In the genomic region with DNA sequence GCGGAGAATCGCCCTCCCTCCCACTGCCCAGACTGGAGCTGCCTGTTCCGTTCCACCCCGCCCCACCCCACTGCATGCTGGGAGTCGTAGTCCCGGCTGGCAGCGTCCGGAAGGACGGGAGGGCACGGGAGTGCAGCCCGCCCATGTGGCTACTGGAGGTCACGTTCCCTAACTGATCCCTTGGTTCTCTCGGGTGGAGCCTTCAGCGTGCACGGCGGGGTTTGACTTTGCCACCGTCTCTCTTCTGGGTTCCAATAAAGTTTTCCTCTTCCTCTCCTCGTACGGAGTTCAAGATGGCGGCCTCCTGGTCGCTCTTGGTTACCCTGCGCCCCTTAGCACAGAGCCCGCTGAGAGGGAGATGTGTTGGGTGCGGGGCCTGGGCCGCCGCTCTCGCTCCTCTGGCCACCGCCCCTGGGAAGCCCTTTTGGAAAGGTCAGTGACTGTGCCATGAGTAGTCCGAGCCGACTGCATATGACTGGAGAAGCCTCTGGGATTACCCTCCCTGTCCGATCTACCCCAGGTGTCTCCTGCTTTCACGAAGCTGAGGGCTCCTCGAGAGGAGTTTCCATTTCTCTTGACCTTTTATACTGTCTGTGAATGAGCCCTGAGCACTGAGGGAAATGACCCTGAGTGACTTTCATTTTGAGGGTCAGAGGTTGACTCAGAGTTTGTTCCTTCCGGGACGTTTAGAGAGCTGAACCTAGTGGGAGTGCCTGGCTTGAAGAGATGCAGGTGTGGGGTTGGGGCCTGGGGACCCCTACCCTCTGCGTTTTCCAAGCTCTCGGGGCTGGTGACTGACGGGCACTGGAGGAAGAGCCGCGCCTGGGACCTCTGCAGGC, we compare ENCODE assay signal across 8 cellular contexts. TPM values are rescaled to one million over a fixed set of nuclear protein-coding genes. Genes with fewer than 3 reads are reported as not detected.
DNase-seq lines count a peak whose midpoint lies in the region; ATAC-seq and TF ChIP-seq lines count a peak whose summit lies in the region.

A gene (plus strand): TSS at position 268 of the 839 bp plus-strand sequence. CDS start 26 bp downstream, at position 294.

- peak within 1 kb of the TSS; percentile 94 for H3K4me3 Mint-ChIP-seq in Calu3 (ENCODE audit: low read depth, unreplicated experiment)

- DNase-seq in Calu3 (peak; percentile 95), HT1080 (ENCODE audit: low read depth) (peak; percentile 91), activated T-cell treated with anti-CD3 and anti-CD28 coated beads for 24 hours (ENCODE audit: low read depth) (peak; percentile 79), epithelial cell of esophagus (ENCODE audit: low read depth) (peak; percentile 90)
- peak; percentile 79 to 81 for DNase-seq in stimulated activated CD8-positive, alpha-beta memory T cell treated with anti-CD3 and anti-CD28 coated beads, Interleukin-2, amount 100 ng/mL, for 48 hours (ENCODE audit: low read depth in 2 of 2)

- intact Hi-C loops in Calu3 (cut with micrococcal nuclease; ENCODE audit: unreplicated experiment) = no loop called here

- TSS peak; percentile 54 for BruUV-seq in Calu3 (replicated peaks; lab: Mats Ljungman, UMichigan)

- H3K79me2 ChIP-seq in OCI-LY1 (ENCODE audit: insufficient read depth, low read length) = 0 out of 2 replicates have a peak, but pooled peaks cover 8% of the 10 kb centered on the region

- peaks cover 4% of the 10 kb centered on the region; the same call in 1 of the 2 replicates for H3F3A ChIP-seq in OCI-LY1 (ENCODE audit: insufficient read depth, low read length)

- peak within 1 kb of the TSS; percentile 90 for H3K27ac ChIP-seq in OCI-LY1 (ENCODE audit: low read depth, low read length, poor library complexity, severe bottlenecking)

- no peaks in the 10 kb centered on the region for H3K9me3 ChIP-seq in OCI-LY1 (ENCODE audit: low read length)
- H3K9me3 ChIP-seq in mononuclear cell (ENCODE audit: low read depth, low read length) = no peaks in the 10 kb centered on the region

- no peaks in the 10 kb centered on the region for H3K9me2 ChIP-seq in OCI-LY1 (ENCODE audit: low read depth, low read length)

- CTCF ChIA-PET in Calu3 (lab: Charles Lee) = interaction anchor here (0.5 to 1.4 kb wide), 3 partner anchors 8 to 34 kb away, joined by 3 to 4 read pairs (median 3); a partner anchor contains a TSS

- TF ChIP-seq CTCF in Calu3 (IDR thresholded peaks at IDR 0.05; ENCODE audit: unreplicated experiment) = no peak
- TF ChIP-seq CTCF in OCI-LY1 (IDR thresholded peaks at IDR 0.05; ENCODE audit: low read length) = no peak
- TF ChIP-seq CTCF in epithelial cell of esophagus (IDR thresholded peaks at IDR 0.05; ENCODE audit: insufficient read depth, low read depth, low read length, missing control alignments) = no peak

- H3K27me3 ChIP-seq in OCI-LY1 (ENCODE audit: insufficient read depth, low read length) = no peaks in the 10 kb centered on the region
- H3K27me3 ChIP-seq in mononuclear cell (ENCODE audit: insufficient read depth, low read length) = no peaks in the 10 kb centered on the region

- peaks cover 18% of the 10 kb centered on the region for H3K36me3 Mint-ChIP-seq in Calu3 (ENCODE audit: insufficient read depth, unreplicated experiment)

- peak within 1 kb of the TSS; percentile 53 for H2AFZ ChIP-seq in OCI-LY1 (ENCODE audit: low read length)

- no peaks in the 10 kb centered on the region for H3K4me1 Mint-ChIP-seq in Calu3 (ENCODE audit: low read depth, unreplicated experiment)

- H4K20me1 ChIP-seq in OCI-LY1 (ENCODE audit: insufficient read depth, low read length) = no peaks in the 10 kb centered on the region

- no peaks in the 10 kb centered on the region for H3K27me3 Mint-ChIP-seq in Calu3 (ENCODE audit: unreplicated experiment)

- H3K27ac Mint-ChIP-seq in Calu3 (ENCODE audit: unreplicated experiment) = peak within 1 kb of the TSS; percentile 96

- H3K4me1 ChIP-seq in OCI-LY1 (ENCODE audit: insufficient read depth, low read length, severe bottlenecking) = peaks cover 18% of the 10 kb centered on the region
- peaks cover 15% of the 10 kb centered on the region for H3K4me1 ChIP-seq in mononuclear cell (ENCODE audit: insufficient read depth, low read length)

- H3K4me2 ChIP-seq in OCI-LY1 (ENCODE audit: low read length) = peak within 1 kb of the TSS; percentile 87

- H3K4me3 ChIP-seq in OCI-LY1 (ENCODE audit: low read depth, low read length, poor library complexity, severe bottlenecking) (peak within 1 kb of the TSS; percentile 82), epithelial cell of esophagus (ENCODE audit: low read length) (peak within 1 kb of the TSS; percentile 96), mononuclear cell (ENCODE audit: low read length) (peak within 1 kb of the TSS; percentile 79)

- peak; percentile 79 for ATAC-seq in GM21367 (IDR thresholded peaks at IDR 0.05; ENCODE audit: unreplicated experiment)

- no peaks in the 10 kb centered on the region for H3K36me3 ChIP-seq in OCI-LY1 (ENCODE audit: insufficient read depth, low read length)

- no peaks in the 10 kb centered on the region for H3K9me3 Mint-ChIP-seq in Calu3 (ENCODE audit: low read depth, unreplicated experiment)

- peak within 1 kb of the TSS; percentile 92 for H3K9ac ChIP-seq in OCI-LY1 (ENCODE audit: low read length)

RNA-seq across cellular contexts. Expression of the gene that starts here (rescaled TPM):
- total RNA-seq in Calu3 (2022) = 7.1 and 7.7 TPM in 2 replicates
- total RNA-seq in HT1080 (2014; rRNA removed; shearing (Covaris generic)) = 2.7 and 8.8 TPM in 2 replicates
- 4.2 and 7.0 TPM in 2 replicates for polyA plus RNA-seq in HT1080 (2015; cell fraction: cytosol; rRNA removed)
- 5.1 and 6.3 TPM in 2 replicates for polyA plus RNA-seq in HT1080 (2015; cell fraction: nucleus; rRNA removed)
- total RNA-seq in mononuclear cell = 3.0 TPM

Comparison
In these comparisons a context has a peak if more than half of its experiments do, and no peak if none do; other contexts are left out.
1. Peak in every context shown above with its lines: DNase-seq, ATAC-seq, H3K4me3 ChIP-seq and H3K27ac ChIP-seq.